Comparison of ENCODE assay signal across 1 cellular context in genomic region chr6:169800668-169801395, GRCh38.
TF ChIP-seq lines count a peak whose summit lies in the region.

No MANE protein-coding gene starts in this region.

TF ChIP-seq in HEK293, 187 proteins besides CTCF, POLR2A, EP300 and RAD21 (continued from another document and continues in another):
- TF ChIP-seq, protein P1, sequence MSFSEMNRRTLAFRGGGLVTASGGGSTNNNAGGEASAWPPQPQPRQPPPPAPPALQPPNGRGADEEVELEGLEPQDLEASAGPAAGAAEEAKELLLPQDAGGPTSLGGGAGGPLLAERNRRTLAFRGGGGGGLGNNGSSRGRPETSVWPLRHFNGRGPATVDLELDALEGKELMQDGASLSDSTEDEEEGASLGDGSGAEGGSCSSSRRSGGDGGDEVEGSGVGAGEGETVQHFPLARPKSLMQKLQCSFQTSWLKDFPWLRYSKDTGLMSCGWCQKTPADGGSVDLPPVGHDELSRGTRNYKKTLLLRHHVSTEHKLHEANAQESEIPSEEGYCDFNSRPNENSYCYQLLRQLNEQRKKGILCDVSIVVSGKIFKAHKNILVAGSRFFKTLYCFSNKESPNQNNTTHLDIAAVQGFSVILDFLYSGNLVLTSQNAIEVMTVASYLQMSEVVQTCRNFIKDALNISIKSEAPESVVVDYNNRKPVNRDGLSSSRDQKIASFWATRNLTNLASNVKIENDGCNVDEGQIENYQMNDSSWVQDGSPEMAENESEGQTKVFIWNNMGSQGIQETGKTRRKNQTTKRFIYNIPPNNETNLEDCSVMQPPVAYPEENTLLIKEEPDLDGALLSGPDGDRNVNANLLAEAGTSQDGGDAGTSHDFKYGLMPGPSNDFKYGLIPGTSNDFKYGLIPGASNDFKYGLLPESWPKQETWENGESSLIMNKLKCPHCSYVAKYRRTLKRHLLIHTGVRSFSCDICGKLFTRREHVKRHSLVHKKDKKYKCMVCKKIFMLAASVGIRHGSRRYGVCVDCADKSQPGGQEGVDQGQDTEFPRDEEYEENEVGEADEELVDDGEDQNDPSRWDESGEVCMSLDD (tag by site-specific recombination; IDR thresholded peaks at IDR 0.05): no peak
- TF ChIP-seq IKZF3 (tag by site-specific recombination; IDR thresholded peaks at IDR 0.05) (no peak), ZNF623 (tag by site-specific recombination; IDR thresholded peaks at IDR 0.05) (no peak), ZNF518A (tag by site-specific recombination; conservative IDR thresholded peaks at IDR 0.05; ENCODE audit: low read depth) (no peak), ZNF768 (tag by site-specific recombination; IDR thresholded peaks at IDR 0.05) (no peak), ZNF335 (tag by site-specific recombination; conservative IDR thresholded peaks at IDR 0.05) (peak; percentile 74), SALL2 (tag by site-specific recombination; IDR thresholded peaks at IDR 0.05; ENCODE audit: borderline replicate concordance) (no peak), ELK4 (IDR thresholded peaks at IDR 0.05; ENCODE audit: borderline replicate concordance, low read depth, low read length) (no peak), GFI1B (tag by site-specific recombination; IDR thresholded peaks at IDR 0.05) (no peak), BCL11B (tag by site-specific recombination; IDR thresholded peaks at IDR 0.05; ENCODE audit: low read depth) (no peak), REPIN1 (tag by site-specific recombination; IDR thresholded peaks at IDR 0.05; ENCODE audit: low read depth) (no peak), ZBTB20 (tag by site-specific recombination; IDR thresholded peaks at IDR 0.05) (peak; percentile 36; the same call in 1 of the 2 replicates), ZBTB11 (tag by site-specific recombination; conservative IDR thresholded peaks at IDR 0.05; ENCODE audit: low read depth) (no peak), ZNF626 (tag by site-specific recombination; IDR thresholded peaks at IDR 0.05) (no peak), ZNF324 (tag by site-specific recombination; IDR thresholded peaks at IDR 0.05) (no peak), ZXDB (tag by site-specific recombination; IDR thresholded peaks at IDR 0.05) (peak; percentile 57; the same call in 1 of the 2 replicates), ZNF596 (tag by site-specific recombination; IDR thresholded peaks at IDR 0.05) (no peak), ZNF621 (tag by site-specific recombination; IDR thresholded peaks at IDR 0.05) (no peak), ZNF843 (tag by site-specific recombination; IDR thresholded peaks at IDR 0.05) (0 out of 2 replicates have a peak, but pooled peaks have one; percentile 41), AEBP2 (tag by site-specific recombination; IDR thresholded peaks at IDR 0.05; ENCODE audit: borderline replicate concordance) (no peak), ZNF747 (tag by site-specific recombination; IDR thresholded peaks at IDR 0.05) (no peak), GLIS2 (tag by site-specific recombination; IDR thresholded peaks at IDR 0.05) (peak; percentile 42; the same call in 1 of the 2 replicates), ZSCAN30 (tag by site-specific recombination; IDR thresholded peaks at IDR 0.05) (peak; percentile 58; the same call in 1 of the 2 replicates), ZFP3 (tag by site-specific recombination; IDR thresholded peaks at IDR 0.05; ENCODE audit: low read depth) (no peak), SCRT2 (tag by site-specific recombination; IDR thresholded peaks at IDR 0.05) (peak; percentile 86), ZNF423 (tag by site-specific recombination; IDR thresholded peaks at IDR 0.05) (0 out of 2 replicates have a peak, but pooled peaks have one; percentile 6), EGR2 (tag by site-specific recombination; IDR thresholded peaks at IDR 0.05; ENCODE audit: low read depth) (0 out of 2 replicates have a peak, but pooled peaks have one; percentile 22), ZNF76 (tag by site-specific recombination; IDR thresholded peaks at IDR 0.05; ENCODE audit: borderline replicate concordance, low read depth) (no peak), TRIM28 (IDR thresholded peaks at IDR 0.05; ENCODE audit: borderline replicate concordance, low read length) (peak; percentile 73), ZIC2 (tag by site-specific recombination; IDR thresholded peaks at IDR 0.05) (peak; percentile 52; the same call in 1 of the 2 replicates), TCF7L2 (IDR thresholded peaks at IDR 0.05; ENCODE audit: borderline replicate concordance, low read depth, low read length) (no peak), ZSCAN4 (tag by site-specific recombination; IDR thresholded peaks at IDR 0.05) (no peak), ZNF174 (tag by site-specific recombination; IDR thresholded peaks at IDR 0.05) (no peak), GLI4 (tag by site-specific recombination; IDR thresholded peaks at IDR 0.05) (no peak), ZNF155 (tag by site-specific recombination; IDR thresholded peaks at IDR 0.05) (no peak), BCL11A (tag by site-specific recombination; IDR thresholded peaks at IDR 0.05; ENCODE audit: low read depth) (no peak), ZNF785 (tag by site-specific recombination; IDR thresholded peaks at IDR 0.05) (no peak), ZNF549 (tag by site-specific recombination; IDR thresholded peaks at IDR 0.05) (no peak), ZNF138 (tag by site-specific recombination; IDR thresholded peaks at IDR 0.05; ENCODE audit: borderline replicate concordance) (no peak), ZNF112 (tag by site-specific recombination; IDR thresholded peaks at IDR 0.05) (no peak), ZNF677 (tag by site-specific recombination; IDR thresholded peaks at IDR 0.05) (no peak), ZNF837 (tag by site-specific recombination; IDR thresholded peaks at IDR 0.05) (no peak), KLF7 (tag by site-specific recombination; IDR thresholded peaks at IDR 0.05; ENCODE audit: borderline replicate concordance) (no peak), ZNF394 (tag by site-specific recombination; IDR thresholded peaks at IDR 0.05; ENCODE audit: borderline replicate concordance) (peak; percentile 90), ZNF37A (tag by site-specific recombination; IDR thresholded peaks at IDR 0.05) (no peak), FEZF1 (tag by site-specific recombination; IDR thresholded peaks at IDR 0.05) (no peak), ZNF560 (tag by site-specific recombination; IDR thresholded peaks at IDR 0.05; ENCODE audit: borderline replicate concordance) (no peak), ZBTB17 (tag by site-specific recombination; IDR thresholded peaks at IDR 0.05) (peak; percentile 48; the same call in 1 of the 2 replicates), ZNF157 (tag by site-specific recombination; IDR thresholded peaks at IDR 0.05) (no peak), ZNF221 (tag by site-specific recombination; IDR thresholded peaks at IDR 0.05; ENCODE audit: borderline replicate concordance) (no peak)
- TF ChIP-seq, protein P2, sequence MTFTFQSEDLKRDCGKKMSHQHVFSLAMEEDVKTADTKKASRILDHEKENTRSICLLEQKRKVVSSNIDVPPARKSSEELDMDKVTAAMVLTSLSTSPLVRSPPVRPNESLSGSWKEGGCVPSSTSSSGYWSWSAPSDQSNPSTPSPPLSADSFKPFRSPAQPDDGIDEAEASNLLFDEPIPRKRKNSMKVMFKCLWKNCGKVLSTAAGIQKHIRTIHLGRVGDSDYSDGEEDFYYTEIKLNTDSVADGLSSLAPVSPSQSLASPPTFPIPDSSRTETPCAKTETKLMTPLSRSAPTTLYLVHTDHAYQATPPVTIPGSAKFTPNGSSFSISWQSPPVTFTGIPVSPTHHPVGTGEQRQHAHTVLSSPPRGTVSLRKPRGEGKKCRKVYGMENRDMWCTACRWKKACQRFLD (tag by site-specific recombination; IDR thresholded peaks at IDR 0.05): no peak
- TF ChIP-seq, protein P3, sequence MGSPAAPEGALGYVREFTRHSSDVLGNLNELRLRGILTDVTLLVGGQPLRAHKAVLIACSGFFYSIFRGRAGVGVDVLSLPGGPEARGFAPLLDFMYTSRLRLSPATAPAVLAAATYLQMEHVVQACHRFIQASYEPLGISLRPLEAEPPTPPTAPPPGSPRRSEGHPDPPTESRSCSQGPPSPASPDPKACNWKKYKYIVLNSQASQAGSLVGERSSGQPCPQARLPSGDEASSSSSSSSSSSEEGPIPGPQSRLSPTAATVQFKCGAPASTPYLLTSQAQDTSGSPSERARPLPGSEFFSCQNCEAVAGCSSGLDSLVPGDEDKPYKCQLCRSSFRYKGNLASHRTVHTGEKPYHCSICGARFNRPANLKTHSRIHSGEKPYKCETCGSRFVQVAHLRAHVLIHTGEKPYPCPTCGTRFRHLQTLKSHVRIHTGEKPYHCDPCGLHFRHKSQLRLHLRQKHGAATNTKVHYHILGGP (tag by site-specific recombination; IDR thresholded peaks at IDR 0.05): no peak
